In genomic region chr13:77511552-77511951, GRCh38 we compare ENCODE assay signal across 1 cellular context.
TF ChIP-seq lines count a peak whose summit lies in the region.

No MANE protein-coding gene starts in this region.

TF ChIP-seq in HEK293, 187 proteins besides CTCF, POLR2A, EP300 and RAD21 (continued from another document):
- peak; percentile 81 for TF ChIP-seq OSR2 (tag by site-specific recombination; IDR thresholded peaks at IDR 0.05)
- peak; percentile 52; the same call in 1 of the 2 replicates for TF ChIP-seq ZBTB17 (tag by site-specific recombination; IDR thresholded peaks at IDR 0.05)
- TF ChIP-seq ZSCAN4 (tag by site-specific recombination; IDR thresholded peaks at IDR 0.05) = no peak
- TF ChIP-seq ZNF221 (tag by site-specific recombination; IDR thresholded peaks at IDR 0.05; ENCODE audit: borderline replicate concordance) = no peak
- TF ChIP-seq ZNF394 (tag by site-specific recombination; IDR thresholded peaks at IDR 0.05; ENCODE audit: borderline replicate concordance) = peak; percentile 24; the same call in 1 of the 2 replicates
- 0 out of 2 replicates have a peak, but pooled peaks have one; percentile 21 for TF ChIP-seq ZNF629 (tag by site-specific recombination; IDR thresholded peaks at IDR 0.05)
- TF ChIP-seq ZNF639 (tag by site-specific recombination; IDR thresholded peaks at IDR 0.05) = peak; percentile 35; the same call in 1 of the 2 replicates
- peak; percentile 88 for TF ChIP-seq SP7 (tag by site-specific recombination; IDR thresholded peaks at IDR 0.05)
